10 cellular contexts compared by ENCODE assay signal in the genomic region with DNA sequence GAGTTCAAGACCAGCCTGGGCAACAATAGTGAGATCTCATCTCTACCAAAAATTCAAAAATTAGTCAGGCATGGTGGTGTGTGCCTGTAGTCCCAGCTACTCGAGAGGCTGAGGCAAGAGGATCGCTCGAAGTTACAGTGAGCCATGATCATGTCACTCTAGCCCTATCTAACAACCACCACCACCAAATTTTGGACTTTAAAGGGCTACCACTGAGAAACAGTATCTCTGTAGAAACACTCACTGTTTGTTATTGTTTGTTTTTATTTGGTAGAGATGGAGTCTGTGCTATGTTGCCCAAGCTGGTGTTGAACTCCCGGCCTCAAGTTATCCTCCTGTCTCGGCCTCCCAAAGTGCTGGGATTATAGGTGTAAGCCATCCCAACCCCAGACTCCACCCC. TPM values are rescaled to one million over a fixed set of nuclear protein-coding genes. Genes with fewer than 3 reads are reported as not detected.
A peak's percentile ranks its signal among the peaks of the same experiment; 100 is the strongest.
DNase-seq lines count a peak whose midpoint lies in the region; ATAC-seq and TF ChIP-seq lines count a peak whose summit lies in the region.
"Had no signal": no experiment of that assay in that cellular context is flagged by ENCODE, and none has a peak within 500 bp of the region (broad histone marks: within the 10 kb centered on the region; RNA-seq: fewer than 3 reads in every experiment).

No MANE protein-coding gene starts in this region.

- no peak for TF ChIP-seq CTCF in OCI-LY7 (conservative IDR thresholded peaks at IDR 0.05; ENCODE audit: low read length)
- TF ChIP-seq CTCF in prostate gland (IDR thresholded peaks at IDR 0.05): no peak

- POLR2A ChIA-PET in CD8-positive, alpha-beta memory T cell (lab: Charles Lee): interaction anchor here (0.6 to 6.4 kb wide), 10 partner anchors 9 to 84 kb away, joined by 3 to 38 read pairs (median 13); partner anchors contain the start of gene RNF157
- POLR2A ChIA-PET in OCI-LY7 (lab: Charles Lee): interaction anchor here (0.6 to 6.3 kb wide), 19 partner anchors 8 to 465 kb away, joined by 3 to 72 read pairs (median 4); partner anchors contain the start of genes EXOC7 and PRPSAP1

- H3K4me2 ChIP-seq in OCI-LY7 (ENCODE audit: low read length): peak overlapping the region; percentile 70

- H3K79me2 ChIP-seq in OCI-LY7 (ENCODE audit: insufficient read depth, low read depth, low read length): peaks cover 33% of the 10 kb centered on the region

- peak overlapping the region; percentile 91; the same call in 1 of the 2 replicates for H2AFZ ChIP-seq in OCI-LY7 (ENCODE audit: low read length)

- H3K9me3 ChIP-seq in CD8-positive, alpha-beta memory T cell (ENCODE audit: low read length): no peaks in the 10 kb centered on the region
- H3K9me3 ChIP-seq in OCI-LY7 (ENCODE audit: low read length) (no peaks in the 10 kb centered on the region), prostate gland (no peaks in the 10 kb centered on the region)
- H3K9me3 ChIP-seq: testis had no signal

- no peaks in the 10 kb centered on the region for H4K20me1 ChIP-seq in OCI-LY7 (ENCODE audit: insufficient read depth, low read length)

- peak overlapping the region in 4 of 7 donors; percentile 34 to 92 (median 81) for H3K4me3 Mint-ChIP-seq in CD8-positive, alpha-beta memory T cell
- peak overlapping the region; percentile 87 to 91 for H3K4me3 Mint-ChIP-seq in effector memory CD8-positive, alpha-beta T cell

- DNase-seq in CD8-positive, alpha-beta memory T cell: no peak
- DNase-seq in OCI-LY7 (ENCODE audit: low spot score) (no peak), prostate gland (ENCODE audit: low spot score) (no peak), inferior parietal cortex (ENCODE audit: extremely low spot score) (no peak), amygdala (lab: John Stamatoyannopoulos, UW) (no peak)
- no peak for DNase-seq in effector memory CD8-positive, alpha-beta T cell
- DNase-seq: foreskin melanocyte, testis had no signal

- H3K4me3 ChIP-seq in CD8-positive, alpha-beta memory T cell (ENCODE audit: low read length): no peak overlapping the region
- H3K4me3 ChIP-seq in OCI-LY7 (ENCODE audit: low read depth, low read length, poor library complexity, severe bottlenecking): peak overlapping the region; percentile 53
- H3K4me3 ChIP-seq in prostate gland: no peak overlapping the region

- peaks cover 0 to 21% (median 6%) of the 10 kb centered on the region in 3 donors for H3K36me3 Mint-ChIP-seq in CD8-positive, alpha-beta memory T cell
- peaks cover 43% of the 10 kb centered on the region for H3K36me3 Mint-ChIP-seq in effector memory CD8-positive, alpha-beta T cell (ENCODE audit: insufficient read depth)

- CTCF ChIA-PET in CD8-positive, alpha-beta memory T cell (lab: Charles Lee): interaction anchor here (1.1 to 3.0 kb wide), 11 partner anchors 8 to 84 kb away, joined by 3 to 22 read pairs (median 6); no protein-coding TSS in a partner anchor
- CTCF ChIA-PET in OCI-LY7 (lab: Charles Lee; ENCODE audit: unreplicated experiment): interaction anchor here (1.0 to 1.2 kb wide), 3 partner anchors 84 to 1694 kb away, joined by 3 to 7 read pairs (median 4); partner anchors contain the start of gene TNRC6C

- intact Hi-C loops in OCI-LY7 (cut with micrococcal nuclease; ENCODE audit: unreplicated experiment): loop anchor here (2.0 to 10.0 kb wide), 5 partner anchors 191 to 1201 kb away; partner anchors contain the start of genes MRPL38, RECQL5, SAP30BP and SRP68
- intact Hi-C loops in prostate gland (cut with DNase I): no loop called here

- WGBS in prostate gland: 94% methylated on average over 5 of the region's 5 CpGs

- no peaks in the 10 kb centered on the region for H3K27me3 Mint-ChIP-seq in CD8-positive, alpha-beta memory T cell
- no peaks in the 10 kb centered on the region for H3K27me3 Mint-ChIP-seq in effector memory CD8-positive, alpha-beta T cell

- peaks cover 46 to 60% (median 46%) of the 10 kb centered on the region in 3 donors for H3K4me1 Mint-ChIP-seq in CD8-positive, alpha-beta memory T cell
- H3K4me1 Mint-ChIP-seq in effector memory CD8-positive, alpha-beta T cell (ENCODE audit: low read depth in 2 of 2): peaks cover 37 to 43% of the 10 kb centered on the region in 2 donors

- no TSS peak for BruUV-seq in OCI-LY7 (replicated peaks; lab: Mats Ljungman, UMichigan)

- no peak for TF ChIP-seq POLR2A in prostate gland (IDR thresholded peaks at IDR 0.05)

- H3K9me2 ChIP-seq in OCI-LY7 (ENCODE audit: insufficient read depth, low read length): no peaks in the 10 kb centered on the region

- H3K27ac ChIP-seq in CD8-positive, alpha-beta memory T cell (ENCODE audit: low read depth, low read length): peak overlapping the region; percentile 21
- H3K27ac ChIP-seq in OCI-LY7 (ENCODE audit: low read depth, low read length, poor library complexity, severe bottlenecking) (peak overlapping the region; percentile 90), prostate gland (peak overlapping the region; percentile 93 to 95)

- no peaks in the 10 kb centered on the region for H3K27me3 ChIP-seq in CD8-positive, alpha-beta memory T cell (ENCODE audit: insufficient read depth, low read length, poor library complexity, severe bottlenecking)
- H3K27me3 ChIP-seq in prostate gland (replicated peaks; ENCODE audit: insufficient read depth): no peaks in the 10 kb centered on the region
- H3K27me3 ChIP-seq: testis had no signal

- H3K36me3 ChIP-seq in CD8-positive, alpha-beta memory T cell (ENCODE audit: insufficient read depth, low read length): peaks cover 14% of the 10 kb centered on the region
- H3K36me3 ChIP-seq in OCI-LY7 (ENCODE audit: insufficient read depth, low read length) (peaks cover 15% of the 10 kb centered on the region), prostate gland (no peaks in the 10 kb centered on the region)

- no peak for ATAC-seq in effector memory CD8-positive, alpha-beta T cell (replicated peaks)
- no peak for ATAC-seq in HG02678 (IDR thresholded peaks at IDR 0.05; ENCODE audit: unreplicated experiment)
- no peak for ATAC-seq in GM19397 (IDR thresholded peaks at IDR 0.05; ENCODE audit: unreplicated experiment)

- H3K4me1 ChIP-seq in CD8-positive, alpha-beta memory T cell (ENCODE audit: insufficient read depth, low read length): peaks cover 58% of the 10 kb centered on the region
- H3K4me1 ChIP-seq in OCI-LY7 (ENCODE audit: insufficient read depth, low read length, poor library complexity, severe bottlenecking) (peaks cover 81% of the 10 kb centered on the region), prostate gland (replicated peaks) (peaks cover 30% of the 10 kb centered on the region)

- H3K27ac Mint-ChIP-seq in CD8-positive, alpha-beta memory T cell: peak overlapping the region; percentile 90 to 96 (median 94)
- H3K27ac Mint-ChIP-seq in effector memory CD8-positive, alpha-beta T cell: peak overlapping the region; percentile 94 to 95

- H3K9me3 Mint-ChIP-seq in CD8-positive, alpha-beta memory T cell: no peaks in the 10 kb centered on the region
- H3K9me3 Mint-ChIP-seq in effector memory CD8-positive, alpha-beta T cell: no peaks in the 10 kb centered on the region

RNA-seq across cellular contexts. Expression of gene UBALD2, which starts 1.3 kb away (rescaled TPM):
- total RNA-seq in CD8-positive, alpha-beta memory T cell: 100 to 1,000 TPM; 125 to 133 TPM
- 8.7 TPM for polyA plus RNA-seq in CD8-positive, alpha-beta memory T cell
- 70.9 and 86.4 TPM in 2 replicates for total RNA-seq in OCI-LY7 (2014; rRNA removed; shearing (Covaris generic))
- 238 and 305 TPM in 2 replicates for total RNA-seq in OCI-LY7 (2022)
- 10 to 100 TPM; 19.4 to 19.7 TPM for total RNA-seq in prostate gland

RNA-seq across cellular contexts. Expression of gene RNF157, which starts 23.6 kb away (rescaled TPM):
- total RNA-seq in CD8-positive, alpha-beta memory T cell: 10 to 100 TPM; 13.9 TPM
- 10.7 TPM for polyA plus RNA-seq in CD8-positive, alpha-beta memory T cell
- total RNA-seq in OCI-LY7 (2014; rRNA removed; shearing (Covaris generic)): 0.21 and 0.28 TPM in 2 replicates
- total RNA-seq in OCI-LY7 (2022) (0.70 and 1.3 TPM in 2 replicates), prostate gland (10 to 100 TPM in 1 of 2 donors, 1 to 10 TPM in 1; 1.6 to 47.5 TPM)

RNA-seq across cellular contexts. Expression of gene QRICH2, which starts 44.2 kb away (rescaled TPM):
- 1 to 10 TPM; 2.4 to 2.5 TPM for total RNA-seq in CD8-positive, alpha-beta memory T cell
- polyA plus RNA-seq in CD8-positive, alpha-beta memory T cell: 0.22 TPM
- total RNA-seq in OCI-LY7 (2014; rRNA removed; shearing (Covaris generic)): 6.7 and 9.4 TPM in 2 replicates
- total RNA-seq in OCI-LY7 (2022) (5.7 and 7.2 TPM in 2 replicates), prostate gland (1 to 10 TPM; 3.1 to 9.8 TPM)

Comparison
In these comparisons a context has a peak if more than half of its experiments do, and no peak if none do; other contexts are left out.
1. H3K27ac ChIP-seq: peak in every context shown above with its lines; median percentile 94 in prostate gland; 90 in OCI-LY7; 21 in CD8-positive, alpha-beta memory T cell.